In genomic region chr19:53966931-53967330, GRCh38 we compare ENCODE assay signal across 7 cellular contexts. TPM values are rescaled to one million over a fixed set of nuclear protein-coding genes. Genes with fewer than 3 reads are reported as not detected.
"Had no signal": no experiment of that assay in that cellular context is flagged by ENCODE, and none has a peak within 500 bp of the region (broad histone marks: within the 10 kb centered on the region; RNA-seq: fewer than 3 reads in every experiment).

No MANE protein-coding gene starts in this region.

- H3K4me3 Mint-ChIP-seq: HFFc6 had no signal

- ATAC-seq: HCT116, K562 had no signal

- H3K27ac Mint-ChIP-seq: HFFc6 had no signal

- H3K4me1 ChIP-seq: HAP-1 had no signal

- H3K9ac ChIP-seq: GM23248 had no signal

- DNase-seq: GM23248, HFFc6, IMR-90 had no signal

- H3K9me3 ChIP-seq: HAP-1 had no signal

- H3K27ac ChIP-seq: GM23248 had no signal

- H3K36me3 ChIP-seq: HAP-1 had no signal

- H3K9me3 Mint-ChIP-seq: HFFc6 had no signal

- H3K4me3 ChIP-seq: GM23248, HAP-1, K562 had no signal

- H2AFZ ChIP-seq: GM23248 had no signal

RNA-seq across cellular contexts. Expression of gene CACNG8, which starts 4.2 kb away (rescaled TPM):
- total RNA-seq: IMR-90 had no signal
- polyA plus RNA-seq: GM23248, K562 had no signal

RNA-seq across cellular contexts. Expression of gene CACNG6, which starts 24.5 kb away (rescaled TPM):
- total RNA-seq: GM23248, HFFc6, IMR-90, K562 had no signal
- polyA plus RNA-seq: GM23248, IMR-90, K562 had no signal

RNA-seq across cellular contexts. Expression of gene CACNG7, which starts 57.9 kb away (rescaled TPM):
- total RNA-seq: GM23248, HT-29, K562 had no signal
- polyA plus RNA-seq: GM23248, K562 had no signal
